8 cellular contexts compared by ENCODE assay signal in genomic region chr6:129317931-129318820, GRCh38.
A peak's percentile ranks its signal among the peaks of the same experiment; 100 is the strongest.
DNase-seq lines count a peak whose midpoint lies in the region; ATAC-seq and TF ChIP-seq lines count a peak whose summit lies in the region.

No MANE protein-coding gene starts in this region.

- CTCF ChIA-PET in mammary epithelial cell (lab: Charles Lee; ENCODE audit: low non-redundant PET): interaction anchor here (0.7 kb wide), 1 partner anchor 66 kb away, joined by 5 read pairs; no protein-coding TSS in a partner anchor
- CTCF ChIA-PET in T-cell (lab: Charles Lee): no interaction called here

- H3K27ac ChIP-seq in mammary epithelial cell (ENCODE audit: insufficient read depth, low read depth, low read length) (no peak overlapping the region), tibial artery (no peak overlapping the region)

- peaks cover 3 to 14% of the 10 kb centered on the region in 2 donors for H3K27me3 Mint-ChIP-seq in T-cell

- no peaks in the 10 kb centered on the region for H3K36me3 Mint-ChIP-seq in T-cell

- H3K9ac ChIP-seq in mammary epithelial cell (ENCODE audit: insufficient read depth, low read length): no peak overlapping the region

- H3K4me1 ChIP-seq in mammary epithelial cell (ENCODE audit: insufficient read depth, low read length): no peaks in the 10 kb centered on the region
- H3K4me1 ChIP-seq in tibial artery: no peaks in the 10 kb centered on the region

- H3K36me3 ChIP-seq in mammary epithelial cell (ENCODE audit: insufficient read depth, low read length): no peaks in the 10 kb centered on the region
- H3K36me3 ChIP-seq in kidney epithelial cell (ENCODE audit: control insufficient read depth, insufficient read depth, low read length): no peaks in the 10 kb centered on the region
- peaks cover 0 to 16% (median 14%) of the 10 kb centered on the region in 3 donors for H3K36me3 ChIP-seq in tibial artery

- H3K9me3 ChIP-seq in mammary epithelial cell (replicated peaks; ENCODE audit: insufficient read depth, low read length) (no peaks in the 10 kb centered on the region), tibial artery (no peaks in the 10 kb centered on the region)

- ATAC-seq in T-cell (replicated peaks in 1 of 4): no peak

- intact Hi-C loops in mammary epithelial cell (cut with micrococcal nuclease) (no loop called here), tibial artery (cut with DNase I; ENCODE audit: low total_unique reads) (no loop called here)

- no peaks in the 10 kb centered on the region for H3K79me2 ChIP-seq in mammary epithelial cell (ENCODE audit: insufficient read depth, low read length)

- no TSS peak for BruUV-seq in mammary epithelial cell (replicated peaks; lab: Mats Ljungman, UMichigan)

- H3K4me3 ChIP-seq in mammary epithelial cell (replicated peaks in 1 of 3; ENCODE audit: insufficient read depth in 1 of 3, low read depth in 2 of 3, low read length in 3 of 3): no peak overlapping the region
- H3K4me3 ChIP-seq in kidney epithelial cell (ENCODE audit: low read depth, low read length): no peak overlapping the region
- H3K4me3 ChIP-seq in tibial artery: no peak overlapping the region

- no peaks in the 10 kb centered on the region for H3K27me3 ChIP-seq in mammary epithelial cell (ENCODE audit: insufficient read depth, low read length)
- H3K27me3 ChIP-seq in kidney epithelial cell (ENCODE audit: control insufficient read depth, insufficient read depth, low read length): no peaks in the 10 kb centered on the region
- H3K27me3 ChIP-seq in tibial artery: no peaks in the 10 kb centered on the region

- H4K20me1 ChIP-seq in mammary epithelial cell (ENCODE audit: insufficient read depth, low read length): no peaks in the 10 kb centered on the region

- H3K4me3 Mint-ChIP-seq in T-cell: no peak overlapping the region

- H2AFZ ChIP-seq in mammary epithelial cell (ENCODE audit: low read depth, low read length): peak overlapping the region; percentile 14

- no peaks in the 10 kb centered on the region for H3K9me3 Mint-ChIP-seq in T-cell

- in situ Hi-C loops in Caki2 (cut with HindIII; ENCODE audit: low pct_unique_long_range_greater_than_20kb, low sequenced_read_pairs) (no loop called here), mammary epithelial cell (cut with MboI; ENCODE audit: low sequenced_read_pairs in 2 of 2) (no loop called here)

- no peak overlapping the region for H3K4me2 ChIP-seq in mammary epithelial cell (ENCODE audit: insufficient read depth, low read depth, low read length)

- WGBS in mammary epithelial cell (ENCODE audit: low coverage, missing lambda C conversion rate): 28% methylated on average over 3 of the region's 3 CpGs

- DNase-seq in Caki2 (ENCODE audit: low read depth) (peak; percentile 92), LHCN-M2 (ENCODE audit: low read depth) (peak; percentile 47), mammary epithelial cell (peak; percentile 16), kidney epithelial cell (ENCODE audit: low read depth) (peak; percentile 59), tibial artery (no peak), NCI-H748 (lab: John Stamatoyannopoulos, UW; ENCODE audit: unreplicated experiment) (no peak), T-cell (no peak), germinal center (ENCODE audit: low spot score) (no peak)

- POLR2A ChIA-PET in T-cell (lab: Charles Lee): interaction anchor here in 1 of 2 donors (0.6 kb wide), 1 partner anchor 1806 kb away, joined by 3 read pairs; no protein-coding TSS in a partner anchor

- no peak overlapping the region for H3K27ac Mint-ChIP-seq in T-cell

- TF ChIP-seq CTCF in mammary epithelial cell (conservative IDR thresholded peaks at IDR 0.05 in 1 of 2, IDR thresholded peaks at IDR 0.05 in 1 of 2; ENCODE audit: extremely low read depth in 1 of 2, insufficient read depth in 1 of 2, low read depth in 1 of 2, low read length in 2 of 2) (no peak), kidney epithelial cell (IDR thresholded peaks at IDR 0.05; ENCODE audit: insufficient read depth, low read length, poor library complexity, severe bottlenecking) (no peak), tibial artery (IDR thresholded peaks at IDR 0.05) (no peak)

- dilution Hi-C loops in mammary epithelial cell (cut with HindIII; ENCODE audit: low sequenced_read_pairs): no loop called here

- H3K4me1 Mint-ChIP-seq in T-cell: no peaks in the 10 kb centered on the region

Comparison
In these comparisons a context has a peak if more than half of its experiments do, and no peak if none do; other contexts are left out.
1. DNase-seq: peak in Caki2 (single experiment), LHCN-M2 (single experiment), mammary epithelial cell (single experiment) and kidney epithelial cell (single experiment); none in tibial artery (0 of 2), NCI-H748 (single experiment), T-cell (0 of 34) and germinal center (single experiment).